ENCODE assay signal across 1 cellular context in genomic region chr2:100862081-100862480, GRCh38.
TF ChIP-seq lines count a peak whose summit lies in the region.

No MANE protein-coding gene starts in this region.

TF ChIP-seq in IMR-90, 13 proteins besides CTCF, POLR2A, EP300 and RAD21:
- no peak for TF ChIP-seq CHD1 (IDR thresholded peaks at IDR 0.05; ENCODE audit: low read depth, low read length)
- TF ChIP-seq, protein P1, sequence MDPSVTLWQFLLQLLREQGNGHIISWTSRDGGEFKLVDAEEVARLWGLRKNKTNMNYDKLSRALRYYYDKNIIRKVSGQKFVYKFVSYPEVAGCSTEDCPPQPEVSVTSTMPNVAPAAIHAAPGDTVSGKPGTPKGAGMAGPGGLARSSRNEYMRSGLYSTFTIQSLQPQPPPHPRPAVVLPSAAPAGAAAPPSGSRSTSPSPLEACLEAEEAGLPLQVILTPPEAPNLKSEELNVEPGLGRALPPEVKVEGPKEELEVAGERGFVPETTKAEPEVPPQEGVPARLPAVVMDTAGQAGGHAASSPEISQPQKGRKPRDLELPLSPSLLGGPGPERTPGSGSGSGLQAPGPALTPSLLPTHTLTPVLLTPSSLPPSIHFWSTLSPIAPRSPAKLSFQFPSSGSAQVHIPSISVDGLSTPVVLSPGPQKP (IDR thresholded peaks at IDR 0.05; ENCODE audit: borderline replicate concordance, low read depth, low read length), result no peak
